8 cellular contexts compared by ENCODE assay signal in the genomic region with DNA sequence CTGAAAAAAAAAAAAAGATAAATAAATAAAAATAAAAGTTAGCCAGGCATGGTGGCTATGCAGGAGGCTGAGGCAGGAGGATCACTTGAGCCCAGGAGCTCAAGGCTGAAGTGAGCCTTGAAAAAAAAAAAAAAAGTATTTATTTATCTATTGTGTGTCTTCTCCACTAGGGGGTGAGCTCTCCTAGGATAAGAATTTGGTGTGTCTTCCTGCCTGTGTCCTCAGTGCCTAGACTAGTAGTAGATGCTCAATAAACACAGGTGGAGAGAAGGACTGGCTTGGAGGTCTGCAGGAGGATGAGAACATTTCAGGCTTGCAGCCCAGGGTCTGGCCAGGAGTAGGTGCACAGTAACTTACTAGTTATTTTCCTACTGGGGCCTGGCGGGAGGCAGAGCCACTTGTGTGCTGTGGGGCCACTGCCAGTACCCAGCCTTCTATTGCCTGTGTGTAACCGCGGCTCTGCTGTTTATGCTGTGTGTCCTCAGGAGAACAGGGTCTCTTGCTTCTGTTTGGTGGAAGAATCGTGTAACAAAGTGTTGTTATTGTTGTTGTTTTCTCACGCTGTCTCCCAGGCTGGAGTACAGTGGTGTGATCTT. TPM values are rescaled to one million over a fixed set of nuclear protein-coding genes. Genes with fewer than 3 reads are reported as not detected.
A peak's percentile ranks its signal among the peaks of the same experiment; 100 is the strongest.
DNase-seq lines count a peak whose midpoint lies in the region; ATAC-seq and TF ChIP-seq lines count a peak whose summit lies in the region.

No MANE protein-coding gene starts in this region.

- H3K4me1 ChIP-seq in A673 (ENCODE audit: insufficient read depth, low read length, poor library complexity, severe bottlenecking) (peaks cover 6% of the 10 kb centered on the region), neural progenitor cell (peaks cover 4% of the 10 kb centered on the region)

- peak; percentile 68 for TF ChIP-seq CTCF in A673 (conservative IDR thresholded peaks at IDR 0.05; ENCODE audit: low read depth, low read length)
- peak; percentile 52 for TF ChIP-seq CTCF in neural progenitor cell (IDR thresholded peaks at IDR 0.05)

- ATAC-seq in esophagus mucosa (no peak), GM21529 (IDR thresholded peaks at IDR 0.05; ENCODE audit: unreplicated experiment) (no peak)

- CTCF ChIA-PET in A673 (lab: Charles Lee), result interaction anchor here (0.5 to 2.4 kb wide), 17 partner anchors 10 to 1444 kb away, joined by 3 to 42 read pairs (median 5); no protein-coding TSS in a partner anchor

- DNase-seq in A673 (ENCODE audit: low spot score), result peak; percentile 78
- DNase-seq in GM03348 (ENCODE audit: low spot score), result peak; percentile 73
- peak; percentile 82 for DNase-seq in NCI-H69 (lab: John Stamatoyannopoulos, UW)
- peak; percentile 61 for DNase-seq in central memory CD4-positive, alpha-beta T cell
- DNase-seq in neural progenitor cell (ENCODE audit: low spot score), result peak; percentile 47
- DNase-seq in stimulated activated CD4-positive, alpha-beta T cell treated with anti-CD3 and anti-CD28 coated beads, Interleukin-2, amount 100 ng/mL, for 48 hours, result no peak

- H3K27ac Mint-ChIP-seq in neural progenitor cell, result no peak overlapping the region

- H3K36me3 ChIP-seq in A673 (ENCODE audit: insufficient read depth, low read length, poor library complexity, severe bottlenecking) (no peaks in the 10 kb centered on the region), neural progenitor cell (no peaks in the 10 kb centered on the region)

- H3K9ac ChIP-seq in neural progenitor cell, result no peak overlapping the region

- H3K27me3 ChIP-seq in A673 (replicated peaks; ENCODE audit: insufficient read depth, low read depth, low read length, poor library complexity) (no peaks in the 10 kb centered on the region), neural progenitor cell (peaks cover 6% of the 10 kb centered on the region)

- no peaks in the 10 kb centered on the region for H4K20me1 ChIP-seq in neural progenitor cell (ENCODE audit: low read depth)

- H3K4me1 Mint-ChIP-seq in neural progenitor cell, result peaks cover 31% of the 10 kb centered on the region

- POLR2A ChIA-PET in A673 (lab: Charles Lee; ENCODE audit: low non-redundant PET), result interaction anchor here (0.6 kb wide), 4 partner anchors 131 to 1790 kb away, joined by 3 to 8 read pairs (median 4); no protein-coding TSS in a partner anchor

- H3K4me2 ChIP-seq in neural progenitor cell, result no peak overlapping the region

- H3K4me3 Mint-ChIP-seq in neural progenitor cell, result no peak overlapping the region

- H2AFZ ChIP-seq in neural progenitor cell (replicated peaks), result no peak overlapping the region

- no peaks in the 10 kb centered on the region for H3K9me3 Mint-ChIP-seq in neural progenitor cell

- peaks cover 25% of the 10 kb centered on the region for H3F3A ChIP-seq in neural progenitor cell (ENCODE audit: low read depth)

- BruUV-seq in A673 (replicated peaks; lab: Mats Ljungman, UMichigan), result no TSS peak

- H3K27me3 Mint-ChIP-seq in neural progenitor cell (ENCODE audit: insufficient read depth, low read depth), result peaks cover 14% of the 10 kb centered on the region

- no peaks in the 10 kb centered on the region for H3K79me2 ChIP-seq in neural progenitor cell (ENCODE audit: low read depth)

- H3K4me3 ChIP-seq in A673 (ENCODE audit: low read depth, low read length, poor library complexity, severe bottlenecking), result no peak overlapping the region
- no peak overlapping the region for H3K4me3 ChIP-seq in neural progenitor cell

- H3K9me3 ChIP-seq in A673 (ENCODE audit: low read depth, low read length, poor library complexity, severe bottlenecking) (no peaks in the 10 kb centered on the region), neural progenitor cell (ENCODE audit: low read depth) (no peaks in the 10 kb centered on the region)

- H3K27ac ChIP-seq in A673 (ENCODE audit: low read depth, low read length, poor library complexity, severe bottlenecking) (no peak overlapping the region), neural progenitor cell (no peak overlapping the region)

- intact Hi-C loops in A673 (cut with micrococcal nuclease; ENCODE audit: unreplicated experiment), result loop anchor here (1.0 kb wide), 1 partner anchor 78 kb away; no protein-coding TSS in a partner anchor

- no peaks in the 10 kb centered on the region for H3K36me3 Mint-ChIP-seq in neural progenitor cell

RNA-seq across cellular contexts. Expression of a gene that starts 5.4 kb away (rescaled TPM):
- total RNA-seq in A673 (2021), result 0.52 and 1.0 TPM in 2 replicates
- 0.02 and 3.5 TPM in 2 replicates for total RNA-seq in neural progenitor cell (ENCODE audit: low replicate concordance)
- total RNA-seq in esophagus mucosa, result 4.9 TPM

RNA-seq across cellular contexts. Expression of a gene that starts 37.1 kb away (rescaled TPM):
- total RNA-seq in A673 (2021) (120 and 125 TPM in 2 replicates), neural progenitor cell (ENCODE audit: low replicate concordance) (50.3 and 107 TPM in 2 replicates), esophagus mucosa (47.2 TPM)

RNA-seq across cellular contexts. Expression of a gene that starts 45.7 kb away (rescaled TPM):
- 0.24 and 0.60 TPM in 2 replicates for total RNA-seq in A673 (2021)
- total RNA-seq in neural progenitor cell (ENCODE audit: low replicate concordance), result 1.6 TPM in 1 of 2 replicates, not detected in the other
- total RNA-seq in esophagus mucosa, result 245 TPM

RNA-seq across cellular contexts. Expression of a gene that starts 50.9 kb away (rescaled TPM):
- total RNA-seq in A673 (2021) (6.5 and 7.0 TPM in 2 replicates), neural progenitor cell (ENCODE audit: low replicate concordance) (0.69 and 0.74 TPM in 2 replicates), esophagus mucosa (0.76 TPM)

Comparison
In these comparisons a context has a peak if more than half of its experiments do, and no peak if none do; other contexts are left out.
1. DNase-seq: peak in A673 (single experiment), GM03348 (single experiment), NCI-H69 (single experiment), central memory CD4-positive, alpha-beta T cell (single experiment) and neural progenitor cell (single experiment); none in stimulated activated CD4-positive, alpha-beta T cell treated with anti-CD3 and anti-CD28 coated beads, Interleukin-2, amount 100 ng/mL, for 48 hours (0 of 2).
2. RNA of a gene that starts 45.7 kb away (total RNA-seq): 245 TPM in esophagus mucosa (single experiment); 1.6 TPM in neural progenitor cell and 0.24 to 0.60 TPM in A673; every median in the first group is over 10 times any median in the second.